Comparison of ENCODE assay signal across 1 cellular context in genomic region chr7:105984808-105985207, GRCh38.
TF ChIP-seq lines count a peak whose summit lies in the region.

No MANE protein-coding gene starts in this region.

TF ChIP-seq in WTC11, 78 proteins besides CTCF, POLR2A, EP300 and RAD21:
- peak; percentile 92 for TF ChIP-seq ZNF121 (CRISPR knock-in tag; IDR thresholded peaks at IDR 0.05)
